9 cellular contexts compared by ENCODE assay signal in the genomic region with DNA sequence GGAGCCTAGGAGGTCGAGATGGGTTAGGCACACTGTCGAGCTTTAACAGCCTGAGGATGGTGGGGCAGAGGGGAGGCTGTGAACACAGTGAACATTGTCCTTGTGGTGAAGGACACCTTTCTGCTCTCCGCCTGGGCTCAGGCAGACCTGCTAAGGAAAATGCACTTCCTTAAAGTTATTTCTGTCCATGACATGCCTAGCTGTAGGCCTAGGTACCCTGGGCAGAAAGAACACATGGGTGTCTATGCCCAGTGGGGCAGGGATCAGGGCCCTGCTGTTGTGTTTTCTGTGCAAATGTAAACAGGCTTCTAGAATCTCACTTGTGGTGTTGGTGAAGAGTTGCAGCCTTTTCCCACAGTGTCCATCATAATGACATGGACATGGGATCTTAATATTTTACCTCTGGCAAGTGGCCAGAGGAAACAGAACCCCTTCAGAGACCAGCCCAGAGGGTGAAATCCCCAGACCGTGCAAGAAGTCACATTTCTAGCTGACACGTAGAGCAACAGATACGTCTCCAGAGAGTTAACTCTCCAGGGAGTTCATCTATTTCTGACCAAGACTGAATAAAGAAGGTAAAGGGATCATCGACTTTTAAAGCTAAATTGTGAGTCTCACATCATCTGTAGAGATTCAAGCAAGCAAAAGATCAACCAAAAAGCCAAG.
DNase-seq lines count a peak whose midpoint lies in the region; ATAC-seq and TF ChIP-seq lines count a peak whose summit lies in the region.
"Had no signal": no experiment of that assay in that cellular context is flagged by ENCODE, and none has a peak within 500 bp of the region (broad histone marks: within the 10 kb centered on the region; RNA-seq: fewer than 3 reads in every experiment).

No MANE protein-coding gene starts in this region.

- no peak overlapping the region for H3K4me3 ChIP-seq in brain microvascular endothelial cell (ENCODE audit: low read depth, low read length)
- H3K4me3 ChIP-seq in gastrocnemius medialis, result no peak overlapping the region

- TF ChIP-seq CTCF in brain microvascular endothelial cell (IDR thresholded peaks at IDR 0.05; ENCODE audit: low read depth, low read length, missing control alignments), result no peak
- no peak for TF ChIP-seq CTCF in gastrocnemius medialis (IDR thresholded peaks at IDR 0.05 in 4 of 5, conservative IDR thresholded peaks at IDR 0.05 in 1 of 5)

- intact Hi-C loops in gastrocnemius medialis (cut with DNase I; ENCODE audit: low total_unique reads), result no loop called here

- no peaks in the 10 kb centered on the region for H3K27me3 ChIP-seq in brain microvascular endothelial cell (replicated peaks)
- no peaks in the 10 kb centered on the region for H3K27me3 ChIP-seq in gastrocnemius medialis

- no peaks in the 10 kb centered on the region for H3K9me3 ChIP-seq in gastrocnemius medialis

- in situ Hi-C loops in brain microvascular endothelial cell (cut with HindIII; ENCODE audit: low pct_ligation_motif_present, low sequenced_read_pairs) (no loop called here), gastrocnemius medialis (cut with MboI; ENCODE audit: low sequenced_read_pairs in 4 of 4) (no loop called here)

- H3K36me3 ChIP-seq in brain microvascular endothelial cell (replicated peaks) (peaks cover 3% of the 10 kb centered on the region), gastrocnemius medialis (no peaks in the 10 kb centered on the region)

- H3K27ac ChIP-seq in brain microvascular endothelial cell, result peak overlapping the region; percentile 87
- peak overlapping the region; percentile 69 to 76 (median 75) for H3K27ac ChIP-seq in gastrocnemius medialis

- DNase-seq in brain microvascular endothelial cell, result peak; percentile 49
- DNase-seq in gastrocnemius medialis, result no peak
- no peak for DNase-seq in NCI-H2227 (lab: John Stamatoyannopoulos, UW; ENCODE audit: unreplicated experiment)
- DNase-seq in NCI-H446 treated with DMSO at 0.1 percent for 48 hours (lab: John Stamatoyannopoulos, UW), result no peak
- no peak for DNase-seq in AG20443 (ENCODE audit: low spot score)
- DNase-seq in activated naive CD4-positive, alpha-beta T cell treated with anti-CD3 and anti-CD28 coated beads, Interleukin-2, amount 50 U/mL, for 16 hours, result no peak

- TF ChIP-seq POLR2A in gastrocnemius medialis (IDR thresholded peaks at IDR 0.05), result no peak

- ATAC-seq in GM18907 (IDR thresholded peaks at IDR 0.05; ENCODE audit: unreplicated experiment) (peak; percentile 82), HG02938 (IDR thresholded peaks at IDR 0.05; ENCODE audit: unreplicated experiment) (peak; percentile 68), gastrocnemius medialis (no peak)
- ATAC-seq: HCT116 had no signal

- peaks cover 45 to 49% of the 10 kb centered on the region in 2 donors for H3K4me1 ChIP-seq in gastrocnemius medialis

Comparison
In these comparisons a context has a peak if more than half of its experiments do, and no peak if none do; other contexts are left out.
1. ATAC-seq: peak in GM18907 (single experiment) and HG02938 (single experiment); none in gastrocnemius medialis (0 of 2).